Comparison of ENCODE assay signal across 25 cellular contexts in the genomic region with DNA sequence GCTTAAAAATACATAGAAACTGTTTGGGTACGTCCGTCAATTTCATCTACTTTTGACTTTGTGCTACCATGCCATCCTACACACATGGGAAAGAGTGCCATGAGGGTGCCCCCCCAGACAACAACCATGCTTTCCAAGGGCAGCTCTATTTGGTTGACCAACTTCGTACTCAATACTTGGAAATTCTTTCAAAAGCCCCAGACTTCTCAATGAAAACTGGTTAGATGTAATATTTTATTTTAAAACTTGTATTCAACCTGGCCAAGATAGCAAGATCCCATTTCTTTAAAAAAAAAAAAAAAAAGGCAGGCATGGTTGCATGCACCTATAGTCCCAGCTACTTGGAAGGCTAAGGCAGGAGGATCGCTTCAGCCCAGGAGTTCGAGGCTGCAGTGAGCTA.
A peak's percentile ranks its signal among the peaks of the same experiment; 100 is the strongest.
DNase-seq lines count a peak whose midpoint lies in the region; ATAC-seq, FAIRE-seq and TF ChIP-seq lines count a peak whose summit lies in the region.
"Had no signal": no experiment of that assay in that cellular context is flagged by ENCODE, and none has a peak within 500 bp of the region (broad histone marks: within the 10 kb centered on the region; RNA-seq: fewer than 3 reads in every experiment).

No MANE protein-coding gene starts in this region.

- H3K27ac ChIP-seq in HepG2 (ENCODE audit: extremely low read length, insufficient read depth, low read length) (no peak overlapping the region), right lobe of liver (no peak overlapping the region), K562 (ENCODE audit: extremely low read depth, low read depth, low read length) (no peak overlapping the region)
- H3K27ac ChIP-seq: 22Rv1, BLaER1 had no signal

- H3K4me3 ChIP-seq in HepG2 (replicated peaks in 1 of 3; ENCODE audit: insufficient read depth in 1 of 3, low read depth in 2 of 3, low read length in 3 of 3) (no peak overlapping the region), right lobe of liver (no peak overlapping the region), K562 (no peak overlapping the region), MG63 (no peak overlapping the region)
- H3K4me3 ChIP-seq: BLaER1, GM12878 had no signal

- H4K20me1 ChIP-seq in HepG2 (ENCODE audit: insufficient read depth, low read length) (no peaks in the 10 kb centered on the region), K562 (replicated peaks; ENCODE audit: control insufficient read depth, insufficient read depth, low read length) (no peaks in the 10 kb centered on the region; the same call in 1 of the 2 replicates)
- H4K20me1 ChIP-seq: BLaER1 had no signal

- intact Hi-C loops in HepG2 (cut with micrococcal nuclease; ENCODE audit: unreplicated experiment) = no loop called here
- intact Hi-C loops in right lobe of liver (cut with DNase I) = loop anchor here in 1 of 2 donors (5.0 kb wide), 1 partner anchor 234 kb away; no protein-coding TSS in a partner anchor
- intact Hi-C loops in K562 (cut with micrococcal nuclease) = no loop called here

- in situ Hi-C loops in HepG2 (cut with HindIII; ENCODE audit: extremely low pct_ligation_motif_present, low pct_unique_long_range_greater_than_20kb) (no loop called here), K562 (cut with MboI) (no loop called here)

- CTCF ChIA-PET in HepG2 (lab: Yijun Ruan, JAX; ENCODE audit: low intra/inter-chr PET ratio, low total read pairs) = no interaction called here
- CTCF ChIA-PET in K562 (lab: Yijun Ruan, JAX; ENCODE audit: low intra/inter-chr PET ratio) = no interaction called here

- H3K27me3 ChIP-seq in HepG2 (ENCODE audit: control insufficient read depth in 1 of 2, insufficient read depth in 2 of 2, low read length in 2 of 2) (no peaks in the 10 kb centered on the region), right lobe of liver (no peaks in the 10 kb centered on the region), K562 (ENCODE audit: control insufficient read depth in 2 of 2, insufficient read depth in 2 of 2, low read length in 2 of 2) (no peaks in the 10 kb centered on the region), MG63 (no peaks in the 10 kb centered on the region)
- H3K27me3 ChIP-seq: BE2C, BLaER1 had no signal

- BruUV-seq in HepG2 (replicated peaks; lab: Mats Ljungman, UMichigan) = no TSS peak
- BruUV-seq in K562 (replicated peaks; lab: Mats Ljungman, UMichigan) = no TSS peak

- H3K9ac ChIP-seq in HepG2 (ENCODE audit: insufficient read depth, low read depth, low read length) (no peak overlapping the region), K562 (ENCODE audit: insufficient read depth in 1 of 2, low read depth in 2 of 2, low read length in 2 of 2) (no peak overlapping the region)
- H3K9ac ChIP-seq: BLaER1 had no signal

- TF ChIP-seq RAD21 in HepG2 (CRISPR knock-in tag; IDR thresholded peaks at IDR 0.05) (no peak), K562 (CRISPR knock-in tag; conservative IDR thresholded peaks at IDR 0.05 in 1 of 2, IDR thresholded peaks at IDR 0.05 in 1 of 2) (no peak)

- H3K9me3 ChIP-seq in HepG2 (ENCODE audit: low read length) (no peaks in the 10 kb centered on the region), right lobe of liver (no peaks in the 10 kb centered on the region), K562 (replicated peaks; ENCODE audit: control insufficient read depth, insufficient read depth, low read depth, low read length) (no peaks in the 10 kb centered on the region), MG63 (no peaks in the 10 kb centered on the region)
- H3K9me3 ChIP-seq: BE2C had no signal

- DNase-seq in HepG2 (ENCODE audit: low spot score) (no peak), right lobe of liver (no peak), K562 (ENCODE audit: extremely low read depth in 1 of 4, low spot score in 3 of 4) (no peak), MG63 (no peak), superior temporal gyrus (ENCODE audit: extremely low spot score) (no peak)
- DNase-seq: ACHN; BE2C; C1 segment of cervical spinal cord; CD4-positive, alpha-beta memory T cell; CD4-positive, CD25-positive, alpha-beta regulatory T cell; CD8-positive, alpha-beta memory T cell; COR-L47; DMS 273 treated with DMSO at 0.1 percent for 48 hours; DMS153; DMS53; DMS79; DND-41; EL; GDM1 had no signal

- TF ChIP-seq EP300 in HepG2 (IDR thresholded peaks at IDR 0.05; ENCODE audit: low read depth in 2 of 2, low read length in 2 of 2) = no peak
- no peak for TF ChIP-seq EP300 in HepG2 (CRISPR knock-in tag; IDR thresholded peaks at IDR 0.05; ENCODE audit: borderline replicate concordance)
- no peak for TF ChIP-seq EP300 in K562 (IDR thresholded peaks at IDR 0.05; ENCODE audit: low read length)

- 93% methylated on average over 5 of the region's 5 CpGs for WGBS in HepG2 (ENCODE audit: low lambda C conversion rate)
- WGBS in right lobe of liver (ENCODE audit: insufficient coverage, low coverage, low lambda C conversion rate, missing lambda C conversion rate) = 90% methylated on average over 5 of the region's 5 CpGs
- 87% methylated on average over 5 of the region's 5 CpGs for WGBS in K562 (ENCODE audit: insufficient coverage, low coverage, missing lambda C conversion rate)

- FAIRE-seq in HepG2 (lab: Jason Lieb, UNC) (no peak), K562 (lab: Jason Lieb, UNC) (no peak)
- FAIRE-seq: GM12878, GM12892, GM18507, GM19239 had no signal

- POLR2A ChIA-PET in HepG2 (lab: Yijun Ruan, JAX) (interaction anchor here (1.3 kb wide), 1 partner anchor 246 kb away, joined by 3 read pairs; no protein-coding TSS in a partner anchor), K562 (lab: Yijun Ruan, JAX) (interaction anchor here (0.7 kb wide), 1 partner anchor 157 kb away, joined by 3 read pairs; no protein-coding TSS in a partner anchor)

- TF ChIP-seq CTCF in HepG2 (CRISPR knock-in tag; IDR thresholded peaks at IDR 0.05) (no peak), right lobe of liver (IDR thresholded peaks at IDR 0.05) (no peak), K562 (IDR thresholded peaks at IDR 0.05 in 2 of 3, conservative IDR thresholded peaks at IDR 0.05 in 1 of 3; ENCODE audit: insufficient read depth in 2 of 3, low read depth in 1 of 3, low read length in 3 of 3) (no peak)

- H3K4me2 ChIP-seq in HepG2 (ENCODE audit: low read depth, low read length) (no peak overlapping the region), K562 (ENCODE audit: insufficient read depth, low read length) (no peak overlapping the region)
- H3K4me2 ChIP-seq: BLaER1 had no signal

- no peak overlapping the region for H2AFZ ChIP-seq in HepG2 (ENCODE audit: low read length)
- no peak overlapping the region for H2AFZ ChIP-seq in K562 (ENCODE audit: low read depth, low read length)

- peaks cover 2 to 5% of the 10 kb centered on the region in 2 experiments; a peak in 2 of 5 replicates for H3K36me3 ChIP-seq in HepG2 (replicated peaks in 1 of 2; ENCODE audit: control insufficient read depth in 1 of 2, insufficient read depth in 2 of 2, low read length in 2 of 2)
- H3K36me3 ChIP-seq in right lobe of liver = no peaks in the 10 kb centered on the region
- H3K36me3 ChIP-seq in K562 (ENCODE audit: control insufficient read depth, insufficient read depth, low read length) = no peaks in the 10 kb centered on the region
- H3K36me3 ChIP-seq in MG63 = no peaks in the 10 kb centered on the region; the same call in 1 of the 2 replicates
- H3K36me3 ChIP-seq: BE2C had no signal

- no peaks in the 10 kb centered on the region for H3K9me1 ChIP-seq in K562 (ENCODE audit: control insufficient read depth, insufficient read depth, low read length)

- H3K4me1 ChIP-seq in HepG2 (ENCODE audit: insufficient read depth, low read length) (peaks cover 36% of the 10 kb centered on the region), right lobe of liver (peaks cover 0 to 21% (median 10%) of the 10 kb centered on the region in 4 donors), K562 (replicated peaks in 1 of 2; ENCODE audit: control insufficient read depth in 2 of 2, insufficient read depth in 2 of 2, low read length in 2 of 2) (peaks cover 0 to 22% of the 10 kb centered on the region in 2 experiments; a peak in 4 of 5 replicates)
- H3K4me1 ChIP-seq: BLaER1 had no signal

- H3K79me2 ChIP-seq in HepG2 (ENCODE audit: insufficient read depth, low read length) (no peaks in the 10 kb centered on the region), K562 (ENCODE audit: control insufficient read depth, insufficient read depth, low read length) (0 out of 3 replicates have a peak, but pooled peaks cover 6% of the 10 kb centered on the region)

- no peak for ATAC-seq in HepG2
- no peak for ATAC-seq in right lobe of liver
- ATAC-seq in K562 = no peak
- ATAC-seq: GM12878 had no signal

- TF ChIP-seq POLR2A in HepG2 (IDR thresholded peaks at IDR 0.05; ENCODE audit: insufficient read depth in 1 of 2, low read depth in 2 of 2, low read length in 2 of 2) (no peak), right lobe of liver (IDR thresholded peaks at IDR 0.05) (no peak), K562 (conservative IDR thresholded peaks at IDR 0.05) (no peak)

TF ChIP-seq in HepG2, 621 proteins besides CTCF, POLR2A, EP300 and RAD21:
- peak; percentile 73 for TF ChIP-seq ZNF121 (CRISPR knock-in tag; IDR thresholded peaks at IDR 0.05)
- TF ChIP-seq ZBTB2 (CRISPR knock-in tag; IDR thresholded peaks at IDR 0.05; ENCODE audit: low read depth) = no peak

TF ChIP-seq in K562, 482 proteins besides CTCF, POLR2A, EP300 and RAD21:
- TF ChIP-seq TCFL5 (CRISPR knock-in tag; conservative IDR thresholded peaks at IDR 0.05) = no peak
- TF ChIP-seq RBM25 (IDR thresholded peaks at IDR 0.05; ENCODE audit: low read depth, low read length, severe bottlenecking) = peak; percentile 41
- peak; percentile 61 for TF ChIP-seq ZNF121 (CRISPR knock-in tag; conservative IDR thresholded peaks at IDR 0.05)
- no peak for TF ChIP-seq HDGF (IDR thresholded peaks at IDR 0.05)

Comparison
In these comparisons a context has a peak if more than half of its experiments do, and no peak if none do; other contexts are left out.
1. Of the 241 proteins assayed by ChIP-seq in both HepG2 and K562: peak only in HepG2: none; only in K562: none; in both: ZNF121; in neither: 240.